ENCODE assay signal across 8 cellular contexts in the genomic region with DNA sequence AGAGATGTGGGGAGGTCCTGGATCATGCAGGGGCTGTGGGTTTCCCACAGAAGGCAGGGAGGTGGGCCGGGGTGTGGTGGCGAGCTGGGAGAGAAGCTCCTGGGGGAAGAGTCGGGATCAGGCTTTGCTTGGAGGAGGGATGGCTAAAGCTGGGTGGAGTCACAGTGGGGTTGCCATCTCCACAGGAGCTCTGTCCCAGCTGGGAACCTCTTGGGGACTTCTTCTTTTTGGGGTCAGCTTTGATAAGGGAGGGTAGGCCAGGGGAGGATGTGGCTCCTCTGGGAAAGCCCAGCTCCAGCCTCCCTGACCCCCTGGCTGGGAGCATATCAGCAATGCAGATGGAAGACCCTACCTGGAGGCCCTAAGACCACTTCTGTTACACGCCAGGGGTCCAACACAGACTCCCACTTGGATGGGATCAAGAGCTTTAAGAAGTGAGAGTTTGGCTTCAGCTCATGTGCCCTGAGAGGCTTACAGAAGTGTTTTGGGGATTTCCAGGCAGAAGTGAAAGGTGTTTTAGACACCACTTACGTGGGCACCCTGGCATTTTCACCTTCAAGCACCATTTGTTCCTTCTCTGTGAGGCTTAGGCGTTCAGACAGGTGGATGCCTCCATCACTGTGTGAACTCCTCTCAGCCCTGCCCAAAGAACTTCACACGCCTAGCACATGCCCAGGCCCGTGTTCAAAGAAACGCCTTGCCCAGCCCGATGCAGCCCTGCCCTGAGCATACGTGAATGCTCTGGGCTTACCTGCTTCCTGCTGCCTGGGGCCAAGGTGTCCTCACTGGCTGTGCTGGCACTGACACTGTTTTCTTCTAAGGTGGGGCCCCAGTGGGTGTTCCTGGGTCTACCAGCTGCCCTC. TPM values are rescaled to one million over a fixed set of nuclear protein-coding genes. Genes with fewer than 3 reads are reported as not detected.
DNase-seq lines count a peak whose midpoint lies in the region; ATAC-seq lines count a peak whose summit lies in the region.

No MANE protein-coding gene starts in this region.

- ATAC-seq in HG03469 (IDR thresholded peaks at IDR 0.05; ENCODE audit: unreplicated experiment) (peak; percentile 57), esophagus mucosa (peak; percentile 93), GM19324 (IDR thresholded peaks at IDR 0.05; ENCODE audit: low FRiP score, unreplicated experiment) (no peak)

- DNase-seq in activated T-cell treated with anti-CD3 and anti-CD28 coated beads, Interleukin-2, amount 50 U/mL, for 48 hours = peak; percentile 14
- no peak for DNase-seq in activated T-cell treated with anti-CD3 and anti-CD28 coated beads, Interleukin-2, amount 50 U/mL, for 1 hour
- DNase-seq in ureter (ENCODE audit: low spot score) (peak; percentile 81), SIG-M5 (lab: John Stamatoyannopoulos, UW) (no peak), DMS114 treated with DMSO at 0.1 percent for 48 hours (lab: John Stamatoyannopoulos, UW; ENCODE audit: unreplicated experiment) (no peak)

RNA-seq across cellular contexts. Expression of gene AMPD3, which starts 33.7 kb away (rescaled TPM):
- 16.2 TPM for total RNA-seq in esophagus mucosa
- total RNA-seq in ureter = 24.7 TPM

RNA-seq across cellular contexts. Expression of gene RNF141, which starts 52.2 kb away (rescaled TPM):
- total RNA-seq in esophagus mucosa (69.5 TPM), ureter (44.6 TPM)

Comparison
In these comparisons a context has a peak if more than half of its experiments do, and no peak if none do; other contexts are left out.
1. DNase-seq: peak in activated T-cell treated with anti-CD3 and anti-CD28 coated beads, Interleukin-2, amount 50 U/mL, for 48 hours (2 of 2) and ureter (single experiment); none in activated T-cell treated with anti-CD3 and anti-CD28 coated beads, Interleukin-2, amount 50 U/mL, for 1 hour (single experiment), SIG-M5 (single experiment) and DMS114 treated with DMSO at 0.1 percent for 48 hours (single experiment).